Comparison of ENCODE assay signal across 1 cellular context in the genomic region with DNA sequence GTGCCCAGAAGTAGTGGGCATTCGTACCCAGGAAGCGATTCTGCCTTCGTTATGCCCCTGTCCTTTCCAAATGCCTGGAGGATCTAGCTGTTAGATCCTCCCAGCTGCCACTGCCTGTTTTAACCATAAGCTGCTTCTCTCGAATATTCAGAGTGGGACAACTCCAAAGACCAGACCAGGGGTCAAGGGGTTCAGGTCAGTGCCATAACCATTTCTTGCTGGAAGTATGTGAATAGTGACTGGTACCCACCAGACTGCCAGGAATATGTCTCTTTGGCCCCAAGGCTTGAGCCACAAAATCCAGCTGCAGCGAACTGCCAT.
TF ChIP-seq lines count a peak whose summit lies in the region.

No MANE protein-coding gene starts in this region.

TF ChIP-seq in GM12878, 131 proteins besides CTCF, POLR2A, EP300 and RAD21:
- TF ChIP-seq NR2F1 (conservative IDR thresholded peaks at IDR 0.05) (0 out of 2 replicates have a peak, but pooled peaks have one; percentile 4), ETV6 (conservative IDR thresholded peaks at IDR 0.05 in 1 of 2, IDR thresholded peaks at IDR 0.05 in 1 of 2; ENCODE audit: borderline replicate concordance in 1 of 2, low read depth in 1 of 2) (no peak), USF2 (IDR thresholded peaks at IDR 0.05; ENCODE audit: borderline replicate concordance, low read depth, low read length) (no peak), JUNB (IDR thresholded peaks at IDR 0.05) (no peak), EGR1 (IDR thresholded peaks at IDR 0.05; ENCODE audit: borderline replicate concordance in 1 of 2, low read depth in 2 of 2, low read length in 2 of 2) (no peak), FOS (IDR thresholded peaks at IDR 0.05; ENCODE audit: borderline replicate concordance, extremely low read depth, insufficient read length) (no peak), NFXL1 (IDR thresholded peaks at IDR 0.05; ENCODE audit: borderline replicate concordance) (no peak), LARP7 (IDR thresholded peaks at IDR 0.05) (no peak), ZNF207 (IDR thresholded peaks at IDR 0.05; ENCODE audit: borderline replicate concordance) (no peak), BCL3 (IDR thresholded peaks at IDR 0.05; ENCODE audit: borderline replicate concordance, insufficient read depth, low read depth, low read length, poor library complexity, severe bottlenecking) (peak; percentile 4), TCF7 (IDR thresholded peaks at IDR 0.05; ENCODE audit: borderline replicate concordance) (no peak), SMAD5 (IDR thresholded peaks at IDR 0.05; ENCODE audit: low read depth) (0 out of 2 replicates have a peak, but pooled peaks have one; percentile 34), ASH2L (IDR thresholded peaks at IDR 0.05; ENCODE audit: borderline replicate concordance, low read depth) (no peak), ATF7 (IDR thresholded peaks at IDR 0.05; ENCODE audit: low read depth) (no peak)
